Comparison of ENCODE assay signal across 23 cellular contexts in the genomic region with DNA sequence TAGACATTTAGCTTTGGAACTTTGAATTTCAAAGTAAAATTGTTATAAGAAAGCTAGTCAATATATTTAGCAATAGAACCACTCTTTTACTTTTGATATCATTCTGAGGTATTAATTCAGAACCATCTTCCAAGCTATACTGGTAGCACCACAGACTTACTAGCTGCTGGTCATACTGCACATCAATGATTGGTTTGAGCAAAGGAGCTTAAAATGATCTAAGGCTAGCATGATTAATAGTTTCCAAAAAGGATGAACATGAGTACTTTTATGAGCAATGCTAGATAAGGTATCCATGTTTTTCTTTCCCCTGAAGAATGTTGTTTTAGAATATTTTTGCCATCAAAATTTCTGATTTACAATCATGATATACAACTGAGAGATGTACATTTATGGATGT. TPM values are rescaled to one million over a fixed set of nuclear protein-coding genes. Genes with fewer than 3 reads are reported as not detected.
"Had no signal": no experiment of that assay in that cellular context is flagged by ENCODE, and none has a peak within 500 bp of the region (broad histone marks: within the 10 kb centered on the region; RNA-seq: fewer than 3 reads in every experiment).

No MANE protein-coding gene starts in this region.

- ATAC-seq: activated T-cell treated with anti-CD3 and anti-CD28 coated beads, Interleukin-2, amount 50 U/mL, for 4 hours; body of pancreas; gastrocnemius medialis; pancreas; psoas muscle; stimulated activated naive B cell treated with anti-CD40 and anti-IgM and Interleukin-4, amounts not matched to agents 10 μg/mL and 1 μg/mL and 100 μg/mL, for 72 hours had no signal

- H3K4me3 Mint-ChIP-seq: activated T-cell treated with anti-CD3 and anti-CD28 coated beads, Interleukin-2, amount 50 U/mL, for 4 hours; nephron progenitor cell; stimulated activated naive B cell treated with anti-CD40 and anti-IgM and Interleukin-4, amounts not matched to agents 10 μg/mL and 1 μg/mL and 100 μg/mL, for 72 hours had no signal

- H3K27me3 Mint-ChIP-seq: stimulated activated naive B cell treated with anti-CD40 and anti-IgM and Interleukin-4, amounts not matched to agents 10 μg/mL and 1 μg/mL and 100 μg/mL, for 72 hours had no signal

- H3K4me1 Mint-ChIP-seq: nephron progenitor cell had no signal

- H3K9me3 Mint-ChIP-seq: activated T-cell treated with anti-CD3 and anti-CD28 coated beads, Interleukin-2, amount 50 U/mL, for 4 hours; nephron progenitor cell; stimulated activated naive B cell treated with anti-CD40 and anti-IgM and Interleukin-4, amounts not matched to agents 10 μg/mL and 1 μg/mL and 100 μg/mL, for 72 hours had no signal

- H3K27ac Mint-ChIP-seq: nephron progenitor cell; stimulated activated naive B cell treated with anti-CD40 and anti-IgM and Interleukin-4, amounts not matched to agents 10 μg/mL and 1 μg/mL and 100 μg/mL, for 72 hours had no signal

- DNase-seq: activated CD4-positive, alpha-beta T cell treated with anti-CD3 and anti-CD28 coated beads for 1 hour; activated CD4-positive, alpha-beta T cell treated with anti-CD3 and anti-CD28 coated beads, Interleukin-2, amount 50 U/mL, for 1 hour; activated CD8-positive, alpha-beta memory T cell treated with anti-CD3 and anti-CD28 coated beads for 24 hours; activated naive CD4-positive, alpha-beta T cell treated with Interleukin-2 at 50 U/mL for 16 hours; activated T-cell treated with anti-CD3 and anti-CD28 coated beads, Interleukin-2, amount 50 U/mL, for 4 hours; anterior cingulate cortex; body of pancreas; dorsolateral prefrontal cortex; effector memory CD4-positive, alpha-beta T cell; gastrocnemius medialis; kidney; left colon; mammary epithelial cell; nephron progenitor cell; pancreas; psoas muscle; stimulated activated CD4-positive, alpha-beta T cell treated with anti-CD3 and anti-CD28 coated beads, Interleukin-1b, Interleukin-23, amount 100 ng/mL, for 48 hours; stimulated activated CD4-positive, alpha-beta T cell treated with anti-CD3 and anti-CD28 coated beads, Interleukin-4, amount 100 ng/mL, for 4 hours; stimulated activated CD8-positive, alpha-beta memory T cell treated with anti-CD3 and anti-CD28 coated beads, Interleukin-4, amount 100 ng/mL, for 48 hours; stimulated activated naive B cell treated with anti-CD40 and anti-IgM and Interleukin-4, amounts not matched to agents 10 μg/mL and 1 μg/mL and 100 μg/mL, for 72 hours; T-helper 2 cell; testis; transverse colon had no signal

RNA-seq across cellular contexts. Expression of a gene that starts 27.2 kb away (rescaled TPM):
- total RNA-seq: body of pancreas had no signal
